25 cellular contexts compared by ENCODE assay signal in the genomic region with DNA sequence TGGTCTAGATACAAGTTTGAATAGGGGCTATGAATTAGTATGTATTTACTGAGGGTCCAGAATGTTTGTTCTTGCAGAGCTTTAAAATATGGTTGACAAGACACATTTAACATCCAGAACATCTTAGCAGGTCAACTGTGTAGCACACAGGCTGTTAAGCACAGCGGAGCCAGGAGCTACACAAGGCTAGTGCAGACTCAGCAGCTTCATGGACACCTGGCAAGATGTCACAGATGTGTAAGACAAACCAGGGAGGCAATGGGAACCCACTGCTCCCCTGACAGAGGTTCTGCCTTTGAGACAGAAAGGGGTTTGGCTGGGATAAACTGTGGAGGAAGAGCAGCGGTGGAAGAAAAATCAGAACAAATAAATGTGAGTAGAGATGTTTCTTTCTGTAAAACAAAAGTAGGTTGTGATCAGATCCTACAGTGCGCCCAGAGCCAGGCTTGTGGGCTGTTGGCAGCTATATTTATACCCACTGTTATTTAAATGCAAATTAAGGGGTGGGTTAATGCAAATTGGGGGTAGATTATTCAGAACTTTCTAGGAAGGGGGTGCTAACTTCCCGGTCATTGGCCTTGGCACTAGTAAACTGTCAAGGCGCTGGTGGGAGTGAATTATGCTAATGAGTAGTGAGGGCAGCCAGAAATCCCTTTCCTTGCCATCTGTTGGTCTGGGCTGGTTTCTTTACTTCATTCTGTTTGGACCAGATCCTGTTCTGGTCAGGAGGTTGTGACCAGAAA. TPM values are rescaled to one million over a fixed set of nuclear protein-coding genes. Genes with fewer than 3 reads are reported as not detected.
DNase-seq lines count a peak whose midpoint lies in the region; ATAC-seq, FAIRE-seq and TF ChIP-seq lines count a peak whose summit lies in the region.
"Had no signal": no experiment of that assay in that cellular context is flagged by ENCODE, and none has a peak within 500 bp of the region (broad histone marks: within the 10 kb centered on the region; RNA-seq: fewer than 3 reads in every experiment).

No MANE protein-coding gene starts in this region.

- H3K9me3 Mint-ChIP-seq in naive thymus-derived CD8-positive, alpha-beta T cell = no peaks in the 10 kb centered on the region
- H3K9me3 Mint-ChIP-seq: activated CD4-positive, alpha-beta T cell treated with anti-CD3 and anti-CD28 coated beads, Interleukin-2, amount 10 ng/mL, durations not matched to agents 24 days and 14 days; activated naive CD8-positive, alpha-beta T cell treated with anti-CD3 and anti-CD28 coated beads for 36 hours; memory B cell; naive thymus-derived CD4-positive, alpha-beta T cell had no signal

- H3K4me3 ChIP-seq in H1 (ENCODE audit: extremely low read depth in 1 of 4, insufficient read depth in 2 of 4, low read depth in 3 of 4, low read length in 4 of 4) = no peak overlapping the region
- H3K4me3 ChIP-seq: ovary, Peyer's patch, SJCRH30, upper lobe of left lung had no signal

- peak; percentile 71 for FAIRE-seq in GM12891 (lab: Jason Lieb, UNC)
- FAIRE-seq in H1 (lab: Jason Lieb, UNC) = peak; percentile 24
- FAIRE-seq: colon, D721Med had no signal

- H4K8ac ChIP-seq in H1 (ENCODE audit: extremely low read depth, insufficient read depth, low read length) = no peak overlapping the region

- no peak for DNase-seq in GM12891 (ENCODE audit: insufficient read length, low spot score)
- peak; percentile 10 for DNase-seq in NCI-H69 (lab: John Stamatoyannopoulos, UW)
- no peak for DNase-seq in H1 (ENCODE audit: low read depth in 1 of 2, low spot score in 2 of 2)
- peak; percentile 31 for DNase-seq in occipital lobe (lab: John Stamatoyannopoulos, UW)
- no peak for DNase-seq in naive thymus-derived CD8-positive, alpha-beta T cell
- no peak for DNase-seq in activated CD4-positive, CD25-positive, alpha-beta regulatory T cell treated with anti-CD3 and anti-CD28 coated beads, Interleukin-2, amount 50 U/mL, for 72 hours
- DNase-seq: activated CD4-positive, alpha-beta T cell treated with anti-CD3 and anti-CD28 coated beads, Interleukin-2, amount 10 ng/mL, durations not matched to agents 24 days and 14 days; activated naive CD8-positive, alpha-beta T cell treated with anti-CD3 and anti-CD28 coated beads for 36 hours; effector memory CD4-positive, alpha-beta T cell; foreskin melanocyte; KBM-7; naive thymus-derived CD4-positive, alpha-beta T cell; NCI-H187; ovary; Peyer's patch; SJCRH30; stimulated activated CD8-positive, alpha-beta memory T cell treated with anti-CD3 and anti-CD28 coated beads, Interleukin-4, amount 100 ng/mL, for 48 hours; upper lobe of left lung had no signal

- no peak overlapping the region for H2BK12ac ChIP-seq in H1 (ENCODE audit: low read depth, low read length)

- H3K14ac ChIP-seq in H1 (ENCODE audit: insufficient read length) = no peak overlapping the region

- no peak for TF ChIP-seq CTCF in H1 (IDR thresholded peaks at IDR 0.05; ENCODE audit: control extremely low read depth in 1 of 3, insufficient read depth in 1 of 3, low read depth in 1 of 3, low read length in 3 of 3)

- no peak overlapping the region for H3K56ac ChIP-seq in H1 (replicated peaks; ENCODE audit: insufficient read length, low read depth, low read length)

- H2AK5ac ChIP-seq in H1 (ENCODE audit: low read depth, low read length) = no peak overlapping the region

- no peaks in the 10 kb centered on the region for H3K9me3 ChIP-seq in H1 (ENCODE audit: insufficient read depth in 2 of 2, low read depth in 1 of 2, low read length in 1 of 2)
- H3K9me3 ChIP-seq: ovary, Peyer's patch, SJCRH30, upper lobe of left lung had no signal

- TF ChIP-seq POLR2A in GM12891 (IDR thresholded peaks at IDR 0.05; ENCODE audit: low read depth, low read length) (no peak), H1 (IDR thresholded peaks at IDR 0.05; ENCODE audit: control extremely low read depth in 1 of 2, low read depth in 2 of 2, low read length in 2 of 2) (no peak)

- peaks cover 0 to 59% (median 27%) of the 10 kb centered on the region in 3 donors for H3K36me3 Mint-ChIP-seq in naive thymus-derived CD8-positive, alpha-beta T cell

- H3K4me1 ChIP-seq in H1 (replicated peaks in 1 of 4; ENCODE audit: control insufficient read depth in 3 of 4, insufficient read depth in 4 of 4, low read length in 3 of 4) = peaks cover 0 to 2% (median 0%) of the 10 kb centered on the region in 4 experiments; a peak in 2 of 7 replicates
- H3K4me1 ChIP-seq: Peyer's patch, SJCRH30 had no signal

- no peaks in the 10 kb centered on the region for H3K23me2 ChIP-seq in H1 (ENCODE audit: low read depth, low read length)

- WGBS in H1 (ENCODE audit: extremely low coverage in 1 of 2, insufficient coverage in 1 of 2, insufficient read length in 1 of 2, insufficient replicate concordance in 2 of 2, low coverage in 1 of 2, low lambda C conversion rate in 2 of 2, missing lambda C conversion rate in 1 of 2), 2 experiments = 61% methylated on average over 5 of the region's 5 CpGs; no CpG with 5 or more reads in 1 of the 2 experiments

- H4K91ac ChIP-seq in H1 (replicated peaks; ENCODE audit: insufficient read length, low read length) = no peak overlapping the region

- no peak overlapping the region for H3K18ac ChIP-seq in H1 (ENCODE audit: extremely low read depth, low read length)

- H3K27ac Mint-ChIP-seq in naive thymus-derived CD8-positive, alpha-beta T cell = peak overlapping the region in 2 of 10 donors; percentile 24 to 35
- H3K27ac Mint-ChIP-seq: activated CD4-positive, alpha-beta T cell treated with anti-CD3 and anti-CD28 coated beads, Interleukin-2, amount 10 ng/mL, durations not matched to agents 24 days and 14 days; activated naive CD8-positive, alpha-beta T cell treated with anti-CD3 and anti-CD28 coated beads for 36 hours; memory B cell had no signal

- no peak for ATAC-seq in naive thymus-derived CD8-positive, alpha-beta T cell
- ATAC-seq in GM19328 (IDR thresholded peaks at IDR 0.05; ENCODE audit: unreplicated experiment) = no peak
- ATAC-seq: esophagus mucosa; naive thymus-derived CD4-positive, alpha-beta T cell; sciatic nerve had no signal

- no peak overlapping the region for H4K5ac ChIP-seq in H1 (ENCODE audit: insufficient read length, low read depth, low read length)

- H3K4ac ChIP-seq in H1 (replicated peaks; ENCODE audit: insufficient read length, low read depth, low read length) = no peak overlapping the region

- H2AFZ ChIP-seq in H1 (ENCODE audit: low read length) = no peak overlapping the region

- H2BK15ac ChIP-seq in H1 (ENCODE audit: low read length) = no peak overlapping the region

- POLR2A ChIA-PET in H1 (lab: Charles Lee; ENCODE audit: partially characterized antibody) = no interaction called here
- POLR2A ChIA-PET in naive thymus-derived CD8-positive, alpha-beta T cell (lab: Charles Lee) = no interaction called here

- no peak overlapping the region for H2BK5ac ChIP-seq in H1 (ENCODE audit: low read depth, low read length)

- no peaks in the 10 kb centered on the region for H3K79me2 ChIP-seq in H1 (ENCODE audit: control insufficient read depth in 1 of 2, insufficient read depth in 2 of 2, low read length in 2 of 2)

- no peaks in the 10 kb centered on the region; a peak in 1 of 8 replicates for H3K36me3 ChIP-seq in H1 (ENCODE audit: control insufficient read depth in 2 of 4, insufficient read depth in 4 of 4, low read length in 3 of 4)
- H3K36me3 ChIP-seq: ovary, Peyer's patch, SJCRH30 had no signal

- no peaks in the 10 kb centered on the region for H3K27me3 ChIP-seq in H1 (replicated peaks in 1 of 4; ENCODE audit: control insufficient read depth in 3 of 4, extremely low read depth in 1 of 4, insufficient read depth in 3 of 4, low read length in 3 of 4)
- H3K27me3 ChIP-seq: ovary, Peyer's patch, SJCRH30, upper lobe of left lung had no signal

- no peaks in the 10 kb centered on the region for H3K27me3 Mint-ChIP-seq in naive thymus-derived CD8-positive, alpha-beta T cell
- H3K27me3 Mint-ChIP-seq: activated CD4-positive, alpha-beta T cell treated with anti-CD3 and anti-CD28 coated beads, Interleukin-2, amount 10 ng/mL, durations not matched to agents 24 days and 14 days; activated naive CD8-positive, alpha-beta T cell treated with anti-CD3 and anti-CD28 coated beads for 36 hours; memory B cell; naive thymus-derived CD4-positive, alpha-beta T cell had no signal

- no peaks in the 10 kb centered on the region for H4K20me1 ChIP-seq in H1 (replicated peaks in 1 of 2; ENCODE audit: control insufficient read depth in 1 of 2, insufficient read depth in 2 of 2, low read length in 2 of 2)

- H3K4me1 Mint-ChIP-seq in naive thymus-derived CD8-positive, alpha-beta T cell = peaks cover 0 to 6% (median 0%) of the 10 kb centered on the region in 4 donors

- no peak overlapping the region for H3K4me3 Mint-ChIP-seq in naive thymus-derived CD8-positive, alpha-beta T cell
- H3K4me3 Mint-ChIP-seq: activated CD4-positive, alpha-beta T cell treated with anti-CD3 and anti-CD28 coated beads, Interleukin-2, amount 10 ng/mL, durations not matched to agents 24 days and 14 days; activated naive CD8-positive, alpha-beta T cell treated with anti-CD3 and anti-CD28 coated beads for 36 hours; memory B cell; naive thymus-derived CD4-positive, alpha-beta T cell had no signal

- TF ChIP-seq RAD21 in H1 (IDR thresholded peaks at IDR 0.05 in 1 of 2, conservative IDR thresholded peaks at IDR 0.05 in 1 of 2; ENCODE audit: low read depth in 2 of 2, low read length in 2 of 2) = no peak

- H2BK20ac ChIP-seq in H1 (ENCODE audit: low read length) = no peak overlapping the region

- H3K27ac ChIP-seq in H1 (ENCODE audit: low read depth, low read length) = no peak overlapping the region
- H3K27ac ChIP-seq: ovary, Peyer's patch, SJCRH30, upper lobe of left lung had no signal

- CTCF ChIA-PET in H1 (lab: Charles Lee; ENCODE audit: partially characterized antibody) = interaction anchor here (0.6 to 1.2 kb wide), 4 partner anchors 11 to 389 kb away, joined by 3 to 4 read pairs (median 3); no protein-coding TSS in a partner anchor

- no peak overlapping the region for H3K23ac ChIP-seq in H1 (ENCODE audit: insufficient read length)

- H3K4me2 ChIP-seq in H1 (ENCODE audit: insufficient read depth in 1 of 2, low read depth in 2 of 2, low read length in 2 of 2) = no peak overlapping the region

- no peak overlapping the region for H2BK120ac ChIP-seq in H1 (replicated peaks; ENCODE audit: low read depth, low read length)

- H3K79me1 ChIP-seq in H1 (ENCODE audit: low read depth, low read length) = no peaks in the 10 kb centered on the region

- TF ChIP-seq EP300 in H1 (IDR thresholded peaks at IDR 0.05; ENCODE audit: borderline replicate concordance in 1 of 2, low read depth in 2 of 2, low read length in 2 of 2) = no peak

- H3K9ac ChIP-seq in H1 (replicated peaks in 1 of 4; ENCODE audit: extremely low read depth in 1 of 4, low read depth in 3 of 4, low read length in 3 of 4) = no peak overlapping the region

RNA-seq across cellular contexts. Expression of a gene that starts 33.0 kb away (rescaled TPM):
- 26.9 TPM for polyA plus RNA-seq in GM12891 (2012; ENCODE audit: low read depth, missing spikeins)
- total RNA-seq in H1 (2021; fragmentation: NEBNext Ultra II Directional; extraction: Animal tissue kit (Norgen Biotek cat#: 25700)) = 23.8 and 24.2 TPM in 2 replicates
- polyA plus RNA-seq in H1 (2011; rRNA removed) = 18.0 and 24.0 TPM in 2 replicates
- polyA plus RNA-seq in H1 (2011; cell fraction: cytosol; rRNA removed) = 17.7 TPM
- polyA plus RNA-seq in H1 (2011; cell fraction: nucleus; rRNA removed) = 21.8 TPM
- polyA plus RNA-seq in H1 (2012, experiment 1 of 2) = 27.0 to 42.2 TPM (median 33.4 TPM) in 4 replicates
- 15.4 TPM for polyA plus RNA-seq in H1 (2012, experiment 2 of 2)
- polyA plus RNA-seq in H1 (2013, experiment 1 of 2) = 22.8 TPM
- 20.2 TPM for polyA plus RNA-seq in H1 (2013, experiment 2 of 2)
- polyA minus RNA-seq in H1 (2011; rRNA and poly(A)+ RNA removed) = 18.4 and 20.3 TPM in 2 replicates
- polyA minus RNA-seq in H1 (2011; cell fraction: cytosol; rRNA and poly(A)+ RNA removed) = 7.6 TPM
- polyA minus RNA-seq in H1 (2011; cell fraction: nucleus; rRNA and poly(A)+ RNA removed) = 22.2 TPM
- total RNA-seq in occipital lobe = 14.0 TPM
- 10 to 100 TPM in 1 of 2 experiments, 1 to 10 TPM in 1; 9.4 to 11.2 TPM for total RNA-seq in naive thymus-derived CD8-positive, alpha-beta T cell
- 10 to 100 TPM; 14.0 to 16.6 (median 16.2) TPM for polyA plus RNA-seq in naive thymus-derived CD8-positive, alpha-beta T cell

RNA-seq across cellular contexts. Expression of a gene that starts 41.1 kb away (rescaled TPM):
- 0.21 TPM for polyA plus RNA-seq in GM12891 (2012; ENCODE audit: low read depth, missing spikeins)
- not detected in 2 replicates for total RNA-seq in H1 (2021; fragmentation: NEBNext Ultra II Directional; extraction: Animal tissue kit (Norgen Biotek cat#: 25700))
- polyA plus RNA-seq in H1 (2011; rRNA removed) = 0.09 and 0.11 TPM in 2 replicates
- polyA plus RNA-seq in H1 (2011; cell fraction: cytosol; rRNA removed) = 0.34 TPM
- polyA plus RNA-seq in H1 (2011; cell fraction: nucleus; rRNA removed) = 0.39 TPM
- 0.23 to 0.50 TPM (median 0.29 TPM) in 3 of 4 replicates, not detected in the other for polyA plus RNA-seq in H1 (2012, experiment 1 of 2)
- polyA plus RNA-seq in H1 (2012, experiment 2 of 2) = not detected
- polyA plus RNA-seq in H1 (2013, experiment 1 of 2) = 0.08 TPM
- not detected for polyA plus RNA-seq in H1 (2013, experiment 2 of 2)
- polyA minus RNA-seq in H1 (2011; rRNA and poly(A)+ RNA removed) = not detected in 2 replicates
- polyA minus RNA-seq in H1 (2011; cell fraction: cytosol; rRNA and poly(A)+ RNA removed) = not detected
- not detected for polyA minus RNA-seq in H1 (2011; cell fraction: nucleus; rRNA and poly(A)+ RNA removed)
- total RNA-seq in occipital lobe = not detected
- total RNA-seq in naive thymus-derived CD8-positive, alpha-beta T cell = not detected
- polyA plus RNA-seq in naive thymus-derived CD8-positive, alpha-beta T cell = not detected
- total RNA-seq: activated CD4-positive, alpha-beta T cell treated with anti-CD3 and anti-CD28 coated beads, Interleukin-2, amount 10 ng/mL, durations not matched to agents 24 days and 14 days; activated naive CD8-positive, alpha-beta T cell treated with anti-CD3 and anti-CD28 coated beads for 36 hours; esophagus mucosa; naive thymus-derived CD4-positive, alpha-beta T cell; SJCRH30; T-helper 1 cell treated with Interleukin-12 subunit alpha and Interleukin-12 subunit beta and Interleukin-4 antibody, amounts not matched to agents 30 ng/mL and 1 ng/mL, for 36 hours; upper lobe of left lung had no signal
- polyA plus RNA-seq: naive thymus-derived CD4-positive, alpha-beta T cell had no signal

Comparison
In these comparisons a context has a peak if more than half of its experiments do, and no peak if none do; other contexts are left out.
1. DNase-seq: peak in NCI-H69 (single experiment) and occipital lobe (single experiment); none in GM12891 (single experiment), H1 (0 of 2), naive thymus-derived CD8-positive, alpha-beta T cell (0 of 10) and activated CD4-positive, CD25-positive, alpha-beta regulatory T cell treated with anti-CD3 and anti-CD28 coated beads, Interleukin-2, amount 50 U/mL, for 72 hours (single experiment).